In genomic region chr18:28814365-28814764, GRCh38 we compare ENCODE assay signal across 20 cellular contexts.
"Had no signal": no experiment of that assay in that cellular context is flagged by ENCODE, and none has a peak within 500 bp of the region (broad histone marks: within the 10 kb centered on the region; RNA-seq: fewer than 3 reads in every experiment).

No MANE protein-coding gene starts in this region.

- H3K4me3 ChIP-seq: coronary artery, dorsolateral prefrontal cortex, esophagus muscularis mucosa, gastroesophageal sphincter, heart left ventricle, left lung, lower lobe of right lung had no signal

- FAIRE-seq: colon, endothelial cell of umbilical vein, islet of Langerhans, keratinocyte had no signal

- H3K27ac ChIP-seq: coronary artery, dorsolateral prefrontal cortex, esophagus muscularis mucosa, foreskin keratinocyte, gastroesophageal sphincter, heart left ventricle, left lung, lower lobe of right lung had no signal

- ATAC-seq: foreskin keratinocyte, gastroesophageal sphincter, heart left ventricle, left cardiac atrium, left lung, left ventricle myocardium superior, lower lobe of right lung had no signal

- DNase-seq: dermis blood vessel endothelial cell; dorsolateral prefrontal cortex; effector CD4-positive, alpha-beta T cell; effector memory CD4-positive, alpha-beta T cell; foreskin keratinocyte; heart left ventricle; left cardiac atrium; left lung; left ventricle myocardium superior; lower lobe of right lung; mesendoderm; midbrain; naive B cell had no signal

- H3K27me3 Mint-ChIP-seq: naive B cell had no signal

- H3K4me1 ChIP-seq: esophagus muscularis mucosa, foreskin keratinocyte, gastroesophageal sphincter, heart left ventricle, left lung, lower lobe of right lung had no signal

- H3K36me3 Mint-ChIP-seq: naive B cell had no signal

- H3K4me1 Mint-ChIP-seq: naive B cell had no signal

- H3K36me3 ChIP-seq: esophagus muscularis mucosa, gastroesophageal sphincter, heart left ventricle, left lung, lower lobe of right lung had no signal

- H3K4me3 Mint-ChIP-seq: naive B cell had no signal

- H3K27ac Mint-ChIP-seq: naive B cell had no signal

- H3K9me3 ChIP-seq: lower lobe of right lung had no signal

- H3K27me3 ChIP-seq: esophagus muscularis mucosa, foreskin keratinocyte, gastroesophageal sphincter, heart left ventricle, left lung had no signal
